31 cellular contexts compared by ENCODE assay signal in genomic region chr10:114596793-114597192, GRCh38.
"Had no signal": no experiment of that assay in that cellular context is flagged by ENCODE, and none has a peak within 500 bp of the region (broad histone marks: within the 10 kb centered on the region; RNA-seq: fewer than 3 reads in every experiment).

No MANE protein-coding gene starts in this region.

- H3K36me3 Mint-ChIP-seq: natural killer cell; stimulated activated memory B cell treated with anti-CD40 and anti-IgM and Interleukin-4, amounts not matched to agents 10 μg/mL and 1 μg/mL and 100 μg/mL, for 72 hours had no signal

- H3K9ac ChIP-seq: parathyroid adenoma had no signal

- H3K9me3 ChIP-seq: psoas muscle, testis, upper lobe of left lung, vagina had no signal

- H3K4me1 Mint-ChIP-seq: natural killer cell; nephron; neural crest cell; stimulated activated memory B cell treated with anti-CD40 and anti-IgM and Interleukin-4, amounts not matched to agents 10 μg/mL and 1 μg/mL and 100 μg/mL, for 72 hours; stimulated activated naive CD8-positive, alpha-beta T cell treated with anti-CD3 and anti-CD28 coated beads, Interleukin-15, amount 100 ng/mL, for 72 hours had no signal

- H2AFZ ChIP-seq: parathyroid adenoma had no signal

- H3K4me3 ChIP-seq: ovary, psoas muscle, skin epidermis, smooth muscle cell, spleen, suprapubic skin, testis, tibial nerve, upper lobe of left lung, vagina had no signal

- DNase-seq: naive thymus-derived CD4-positive, alpha-beta T cell; natural killer cell; occipital lobe; ovary; posterior cingulate gyrus; psoas muscle; right cardiac atrium; spleen; stimulated activated CD4-positive, alpha-beta T cell treated with anti-CD3 and anti-CD28 coated beads, Interleukin-12 subunit alpha, Interleukin-12 subunit beta, amount 100 ng/mL, for 4 hours; stimulated activated CD4-positive, alpha-beta T cell treated with anti-CD3 and anti-CD28 coated beads, Interleukin-1b, Interleukin-23, amount 100 ng/mL, for 48 hours; stimulated activated CD4-positive, alpha-beta T cell treated with anti-CD3 and anti-CD28 coated beads, Interleukin-4, amount 100 ng/mL, for 1 hour; stimulated activated CD4-positive, alpha-beta T cell treated with anti-CD3 and anti-CD28 coated beads, Interleukin-4, amount 100 ng/mL, for 4 hours; stimulated activated CD8-positive, alpha-beta memory T cell treated with anti-CD3 and anti-CD28 coated beads, Interleukin-4, amount 100 ng/mL, for 48 hours; stimulated activated naive CD4-positive, alpha-beta T cell; stimulated activated naive CD8-positive, alpha-beta T cell treated with anti-CD3 and anti-CD28 coated beads, Interleukin-15, amount 100 ng/mL, for 72 hours; stimulated activated naive CD8-positive, alpha-beta T cell treated with anti-CD3 and anti-CD28 coated beads, Interleukin-15, Interleukin-2, amounts not matched to agents 100 U/mL and 50 U/mL, for 24 hours; substantia nigra; testis; trophoblast cell; upper lobe of left lung had no signal

- ATAC-seq: naive thymus-derived CD4-positive, alpha-beta T cell; psoas muscle; sciatic nerve; stimulated activated memory B cell treated with anti-CD40 and anti-IgM and Interleukin-4, amounts not matched to agents 10 μg/mL and 1 μg/mL and 100 μg/mL, for 72 hours; stimulated activated naive CD8-positive, alpha-beta T cell treated with anti-CD3 and anti-CD28 coated beads, Interleukin-15, amount 100 ng/mL, for 72 hours; stimulated activated naive CD8-positive, alpha-beta T cell treated with anti-CD3 and anti-CD28 coated beads, Interleukin-15, Interleukin-2, amounts not matched to agents 100 U/mL and 50 U/mL, for 24 hours had no signal

- H3K27ac Mint-ChIP-seq: naive thymus-derived CD4-positive, alpha-beta T cell; natural killer cell; nephron; progenitor cell of endocrine pancreas; stimulated activated memory B cell treated with anti-CD40 and anti-IgM and Interleukin-4, amounts not matched to agents 10 μg/mL and 1 μg/mL and 100 μg/mL, for 72 hours; stimulated activated naive CD8-positive, alpha-beta T cell treated with anti-CD3 and anti-CD28 coated beads, Interleukin-15, amount 100 ng/mL, for 72 hours had no signal

- H3K27me3 ChIP-seq: ovary, spleen, suprapubic skin, testis, tibial nerve, upper lobe of left lung, vagina had no signal

- H3K36me3 ChIP-seq: ovary, spleen, vagina had no signal

- H3K4me3 Mint-ChIP-seq: naive thymus-derived CD4-positive, alpha-beta T cell; natural killer cell; nephron; neural crest cell; stimulated activated memory B cell treated with anti-CD40 and anti-IgM and Interleukin-4, amounts not matched to agents 10 μg/mL and 1 μg/mL and 100 μg/mL, for 72 hours; stimulated activated naive CD8-positive, alpha-beta T cell treated with anti-CD3 and anti-CD28 coated beads, Interleukin-15, amount 100 ng/mL, for 72 hours had no signal

- H3K4me2 ChIP-seq: smooth muscle cell had no signal

- H3K27ac ChIP-seq: ovary, parathyroid adenoma, psoas muscle, skin epidermis, spleen, suprapubic skin, testis, tibial nerve, upper lobe of left lung, vagina had no signal

- H3K4me1 ChIP-seq: parathyroid adenoma, psoas muscle, spleen, suprapubic skin, tibial nerve, upper lobe of left lung, vagina had no signal

- H3K9me3 Mint-ChIP-seq: natural killer cell had no signal
